ENCODE assay signal across 19 cellular contexts in the genomic region with DNA sequence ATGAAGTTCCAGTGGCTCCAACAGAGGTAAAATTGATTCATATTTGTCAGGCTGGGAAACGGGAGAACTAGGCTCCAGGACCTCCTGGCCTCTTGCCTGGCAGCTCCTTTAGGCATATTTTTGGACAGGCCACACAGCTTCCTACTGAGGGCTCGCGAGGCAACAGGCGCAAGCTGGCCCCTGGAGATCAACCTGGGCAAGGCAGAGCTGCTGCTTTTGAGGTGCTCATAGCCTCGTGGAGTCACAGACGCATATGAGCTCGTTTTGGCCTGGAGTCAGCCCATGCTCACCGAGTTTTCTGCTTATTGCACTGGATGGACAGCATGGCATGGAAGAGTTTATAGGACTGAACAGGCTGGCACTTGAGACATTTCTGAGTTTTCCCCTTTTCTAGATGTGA.
DNase-seq lines count a peak whose midpoint lies in the region; ATAC-seq and TF ChIP-seq lines count a peak whose summit lies in the region.
"Had no signal": no experiment of that assay in that cellular context is flagged by ENCODE, and none has a peak within 500 bp of the region (broad histone marks: within the 10 kb centered on the region; RNA-seq: fewer than 3 reads in every experiment).

No MANE protein-coding gene starts in this region.

- no peak overlapping the region for H3K27ac Mint-ChIP-seq in Caco-2 (ENCODE audit: unreplicated experiment)
- H3K27ac Mint-ChIP-seq: GM23338 had no signal

- no peak overlapping the region for H2AFZ ChIP-seq in osteoblast (ENCODE audit: low read length)
- H2AFZ ChIP-seq: GM23338 had no signal

- POLR2A ChIA-PET in Caco-2 (lab: Charles Lee): no interaction called here

- H4K20me1 ChIP-seq in osteoblast (ENCODE audit: insufficient read depth, low read length): no peaks in the 10 kb centered on the region
- H4K20me1 ChIP-seq: BLaER1 had no signal

- H3K4me1 Mint-ChIP-seq in Caco-2 (ENCODE audit: low read depth, unreplicated experiment): no peaks in the 10 kb centered on the region
- H3K4me1 Mint-ChIP-seq: GM23338 had no signal

- H3K9me3 Mint-ChIP-seq in Caco-2 (ENCODE audit: unreplicated experiment): no peaks in the 10 kb centered on the region
- H3K9me3 Mint-ChIP-seq: CD4-positive, alpha-beta memory T cell; IgD-negative memory B cell had no signal

- H3K4me1 ChIP-seq in Caco-2 (no peaks in the 10 kb centered on the region), osteoblast (ENCODE audit: insufficient read depth, low read length) (no peaks in the 10 kb centered on the region)
- H3K4me1 ChIP-seq: A549 had no signal

- H3K4me3 Mint-ChIP-seq in Caco-2 (ENCODE audit: unreplicated experiment): no peak overlapping the region
- H3K4me3 Mint-ChIP-seq: CD4-positive, alpha-beta memory T cell; GM23338; IgD-negative memory B cell had no signal

- no peaks in the 10 kb centered on the region for H3K27me3 Mint-ChIP-seq in Caco-2 (ENCODE audit: insufficient read depth, unreplicated experiment)
- H3K27me3 Mint-ChIP-seq: IgD-negative memory B cell had no signal

- TF ChIP-seq CTCF in Caco-2 (IDR thresholded peaks at IDR 0.05; ENCODE audit: insufficient read depth in 1 of 2, low read depth in 1 of 2, low read length in 1 of 2, severe bottlenecking in 1 of 2, unreplicated experiment in 1 of 2) (no peak), osteoblast (IDR thresholded peaks at IDR 0.05; ENCODE audit: extremely low read depth, low read depth, low read length) (no peak)

- H3K27me3 ChIP-seq in Caco-2 (replicated peaks; ENCODE audit: control insufficient read depth, insufficient read depth, low read length) (no peaks in the 10 kb centered on the region), osteoblast (ENCODE audit: insufficient read depth, low read length) (no peaks in the 10 kb centered on the region)
- H3K27me3 ChIP-seq: BLaER1 had no signal

- intact Hi-C loops in left ventricle myocardium superior (cut with micrococcal nuclease) (loop anchor here (10.0 kb wide), 2 partner anchors 365 to 545 kb away; no protein-coding TSS in a partner anchor), Right ventricle myocardium superior (cut with DNase I) (loop anchor here (5.0 to 10.0 kb wide), 3 partner anchors 375 to 542 kb away; no protein-coding TSS in a partner anchor), Caco-2 (cut with micrococcal nuclease; ENCODE audit: unreplicated experiment) (loop anchor here (5.0 to 10.0 kb wide), 3 partner anchors 265 to 617 kb away; a partner anchor contains a TSS)

- H3K9me3 ChIP-seq in Caco-2 (no peaks in the 10 kb centered on the region), osteoblast (ENCODE audit: low read depth, low read length) (no peaks in the 10 kb centered on the region)
- H3K9me3 ChIP-seq: BLaER1 had no signal

- no peak overlapping the region for H3K4me3 ChIP-seq in Caco-2 (ENCODE audit: low read depth, low read length)
- H3K4me3 ChIP-seq in osteoblast (ENCODE audit: insufficient read depth, low read length): no peak overlapping the region
- H3K4me3 ChIP-seq: A549, BLaER1, GM23338 had no signal

- H3K4me2 ChIP-seq in osteoblast (ENCODE audit: insufficient read depth, low read length): no peak overlapping the region
- H3K4me2 ChIP-seq: A549, BLaER1, GM23338 had no signal

- H3K79me2 ChIP-seq in osteoblast (ENCODE audit: insufficient read depth, low read length): no peaks in the 10 kb centered on the region

- DNase-seq in left ventricle myocardium superior (no peak), Right ventricle myocardium superior (no peak), ecto neural progenitor cell (ENCODE audit: low spot score) (peak; percentile 44), retina (peak; percentile 2), Caco-2 (no peak), osteoblast (ENCODE audit: insufficient read length, low spot score, missing footprints) (no peak), NCI-H345 (lab: John Stamatoyannopoulos, UW) (no peak)
- DNase-seq: Calu3; CD4-positive, alpha-beta memory T cell; EL; NCI-H1417 treated with DMSO at 0.1 percent for 48 hours; NCI-H1930 had no signal

- no peak overlapping the region for H3K27ac ChIP-seq in osteoblast (ENCODE audit: low read depth, low read length)
- H3K27ac ChIP-seq: A549, BLaER1, RWPE1 had no signal

- H3K36me3 Mint-ChIP-seq in Caco-2 (ENCODE audit: insufficient read depth, unreplicated experiment): peaks cover 1% of the 10 kb centered on the region
- H3K36me3 Mint-ChIP-seq: CD4-positive, alpha-beta memory T cell; IgD-negative memory B cell had no signal

- CTCF ChIA-PET in Caco-2 (lab: Charles Lee): interaction anchor here (1.2 to 8.1 kb wide), 4 partner anchors 23 to 545 kb away, joined by 3 to 209 read pairs (median 52); no protein-coding TSS in a partner anchor

- no TSS peak for BruUV-seq in Caco-2 (replicated peaks; lab: Mats Ljungman, UMichigan)

- H3K36me3 ChIP-seq in Caco-2 (ENCODE audit: control insufficient read depth, insufficient read depth, low read length) (no peaks in the 10 kb centered on the region), osteoblast (ENCODE audit: insufficient read depth, low read length) (no peaks in the 10 kb centered on the region)
- H3K36me3 ChIP-seq: BLaER1 had no signal

- peak; percentile 6 for ATAC-seq in left ventricle myocardium superior
- ATAC-seq in Right ventricle myocardium superior (ENCODE audit: poor library complexity): no peak
- ATAC-seq: HCT116, PC-3 had no signal

Comparison
In these comparisons a context has a peak if more than half of its experiments do, and no peak if none do; other contexts are left out.
1. DNase-seq: peak in ecto neural progenitor cell (single experiment) and retina (single experiment); none in left ventricle myocardium superior (single experiment), Right ventricle myocardium superior (single experiment), Caco-2 (0 of 2), osteoblast (single experiment) and NCI-H345 (single experiment).